ENCODE assay signal across 16 cellular contexts in the genomic region with DNA sequence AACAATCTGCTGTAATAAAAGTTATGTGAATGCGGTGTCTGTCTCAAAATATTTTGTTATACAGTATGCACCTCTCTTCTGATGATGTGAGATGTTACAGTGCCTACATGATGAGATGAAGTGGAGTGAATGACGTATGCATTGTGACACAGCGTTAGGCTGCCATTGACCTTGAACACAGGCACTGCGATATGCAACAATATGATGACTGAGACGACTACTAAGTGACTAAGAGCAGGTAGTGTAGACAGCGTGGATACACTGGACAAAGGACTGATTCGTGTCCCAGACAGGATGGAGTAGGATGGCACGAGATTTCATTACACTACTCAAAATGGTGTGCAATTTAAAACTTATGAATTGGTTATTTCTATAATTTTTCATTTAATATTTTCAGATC. TPM values are rescaled to one million over a fixed set of nuclear protein-coding genes. Genes with fewer than 3 reads are reported as not detected.
A peak's percentile ranks its signal among the peaks of the same experiment; 100 is the strongest.
DNase-seq lines count a peak whose midpoint lies in the region; ATAC-seq and TF ChIP-seq lines count a peak whose summit lies in the region.
"Had no signal": no experiment of that assay in that cellular context is flagged by ENCODE, and none has a peak within 500 bp of the region (broad histone marks: within the 10 kb centered on the region; RNA-seq: fewer than 3 reads in every experiment).

No MANE protein-coding gene starts in this region.

- H3K9ac ChIP-seq in HCT116 (ENCODE audit: low read length), result peak overlapping the region; percentile 50

- DNase-seq in Caki2 (ENCODE audit: low read depth) (peak; percentile 26), HCT116 (ENCODE audit: low read depth, low spot score) (no peak), dermis blood vessel endothelial cell (peak; percentile 26), osteoblast (ENCODE audit: insufficient read length, low spot score, missing footprints) (no peak), prostate gland (ENCODE audit: low spot score) (no peak)
- DNase-seq: activated CD4-positive, alpha-beta memory T cell treated with anti-CD3 and anti-CD28 coated beads for 36 hours; amygdala; BE2C; NCI-H2081 treated with DMSO at 0.1 percent for 48 hours; NK-92 treated with Interleukin-12 subunit alpha and Interleukin-12 subunit beta, amount 100 ng/mL, for 24 hours; SIG-M5; spleen had no signal

- peaks cover 21 to 51% of the 10 kb centered on the region in 2 experiments for H3K4me1 ChIP-seq in HCT116 (ENCODE audit: control insufficient read depth in 1 of 2, insufficient read depth in 2 of 2, low read length in 2 of 2)
- H3K4me1 ChIP-seq in osteoblast (ENCODE audit: insufficient read depth, low read length), result peaks cover 31% of the 10 kb centered on the region
- H3K4me1 ChIP-seq in prostate gland (replicated peaks), result no peaks in the 10 kb centered on the region
- H3K4me1 ChIP-seq: spleen had no signal

- H3K79me2 ChIP-seq in HCT116 (ENCODE audit: insufficient read depth, low read length), result no peaks in the 10 kb centered on the region
- H3K79me2 ChIP-seq in osteoblast (ENCODE audit: insufficient read depth, low read length), result peaks cover 66% of the 10 kb centered on the region

- peak overlapping the region; percentile 96 for H2AFZ ChIP-seq in HCT116 (ENCODE audit: low read depth, low read length, poor library complexity, severe bottlenecking)
- no peak overlapping the region for H2AFZ ChIP-seq in osteoblast (ENCODE audit: low read length)

- H3K36me3 ChIP-seq in HCT116 (ENCODE audit: control insufficient read depth in 1 of 2, insufficient read depth in 2 of 2, low read length in 2 of 2) (no peaks in the 10 kb centered on the region), osteoblast (ENCODE audit: insufficient read depth, low read length) (peaks cover 3% of the 10 kb centered on the region), prostate gland (no peaks in the 10 kb centered on the region)
- H3K36me3 ChIP-seq: BE2C, spleen had no signal

- ATAC-seq in HCT116 (no peak), HG02870 (IDR thresholded peaks at IDR 0.05; ENCODE audit: unreplicated experiment) (no peak), HG03175 (IDR thresholded peaks at IDR 0.05; ENCODE audit: unreplicated experiment) (no peak)
- ATAC-seq in activated CD4-positive, CD25-positive, alpha-beta regulatory T cell treated with anti-CD3 and anti-CD28 coated beads, Interleukin-2, amount 50 U/mL, for 24 hours, result no peak

- peaks cover under 1% of the 10 kb centered on the region; the same call in 1 of the 2 replicates for H3K9me2 ChIP-seq in HCT116 (ENCODE audit: insufficient read depth)

- H3K4me2 ChIP-seq in HCT116 (ENCODE audit: low read length), result peak overlapping the region; percentile 64
- peak overlapping the region; percentile 55 for H3K4me2 ChIP-seq in osteoblast (ENCODE audit: insufficient read depth, low read length)

- in situ Hi-C loops in Caki2 (cut with HindIII; ENCODE audit: low pct_unique_long_range_greater_than_20kb, low sequenced_read_pairs), result no loop called here

- CTCF ChIA-PET in HCT116 (lab: Charles Lee), result no interaction called here

- POLR2A ChIA-PET in HCT116 (lab: Charles Lee), result no interaction called here

- no peak for TF ChIP-seq POLR2A in HCT116 (IDR thresholded peaks at IDR 0.05; ENCODE audit: borderline replicate concordance, extremely low read depth, insufficient read depth, insufficient read length)
- TF ChIP-seq POLR2A in prostate gland (IDR thresholded peaks at IDR 0.05), result no peak

- TF ChIP-seq CTCF in HCT116 (IDR thresholded peaks at IDR 0.05 in 2 of 3, conservative IDR thresholded peaks at IDR 0.05 in 1 of 3; ENCODE audit: borderline replicate concordance in 1 of 3, insufficient read depth in 1 of 3, low read depth in 2 of 3, low read length in 2 of 3) (no peak), osteoblast (IDR thresholded peaks at IDR 0.05; ENCODE audit: extremely low read depth, low read depth, low read length) (no peak), prostate gland (IDR thresholded peaks at IDR 0.05) (no peak)

- no TSS peak for BruUV-seq in HCT116 (replicated peaks; lab: Mats Ljungman, UMichigan)

- H4K20me1 ChIP-seq in HCT116 (ENCODE audit: insufficient read depth) (no peaks in the 10 kb centered on the region), osteoblast (ENCODE audit: insufficient read depth, low read length) (no peaks in the 10 kb centered on the region)

- H3K4me3 ChIP-seq in HCT116 (replicated peaks in 1 of 2; ENCODE audit: low read depth in 1 of 2, low read length in 2 of 2), result no peak overlapping the region
- peak overlapping the region; percentile 14 for H3K4me3 ChIP-seq in osteoblast (ENCODE audit: insufficient read depth, low read length)
- H3K4me3 ChIP-seq in prostate gland, result no peak overlapping the region
- H3K4me3 ChIP-seq: spleen had no signal

- H3K27ac ChIP-seq in HCT116 (ENCODE audit: low read depth, low read length) (peak overlapping the region; percentile 71), osteoblast (ENCODE audit: low read depth, low read length) (peak overlapping the region; percentile 94), prostate gland (peak overlapping the region in 1 of 2 donors; percentile 41)
- H3K27ac ChIP-seq: spleen had no signal

- no peak for TF ChIP-seq RAD21 in HCT116 (IDR thresholded peaks at IDR 0.05; ENCODE audit: low read depth)

- 95% methylated on average over 8 of the region's 8 CpGs for WGBS in prostate gland

- no peaks in the 10 kb centered on the region for H3K27me3 ChIP-seq in HCT116 (ENCODE audit: insufficient read depth, low read length)
- H3K27me3 ChIP-seq in osteoblast (ENCODE audit: insufficient read depth, low read length), result no peaks in the 10 kb centered on the region
- H3K27me3 ChIP-seq in prostate gland (replicated peaks; ENCODE audit: insufficient read depth), result no peaks in the 10 kb centered on the region
- H3K27me3 ChIP-seq: BE2C, spleen had no signal

- intact Hi-C loops in HCT116 (cut with micrococcal nuclease), result no loop called here
- intact Hi-C loops in prostate gland (cut with DNase I), result no loop called here

- RAD21 ChIA-PET in HCT116 (lab: Charles Lee; ENCODE audit: low non-redundant PET in 1 of 2, low total read pairs in 2 of 2, uncharacterized antibody in 2 of 2, unreplicated experiment in 2 of 2), result no interaction called here

- H3K9me3 ChIP-seq in HCT116 (ENCODE audit: control insufficient read depth in 1 of 2, insufficient read depth in 1 of 2, low read depth in 1 of 2, low read length in 2 of 2) (no peaks in the 10 kb centered on the region), osteoblast (ENCODE audit: low read depth, low read length) (no peaks in the 10 kb centered on the region), prostate gland (no peaks in the 10 kb centered on the region)
- H3K9me3 ChIP-seq: BE2C, spleen had no signal

TF ChIP-seq in HCT116, 20 proteins besides CTCF, POLR2A, EP300 and RAD21:
- TF ChIP-seq EZH2phosphoT487 (IDR thresholded peaks at IDR 0.05; ENCODE audit: borderline replicate concordance), result no peak
- TF ChIP-seq, protein P1, sequence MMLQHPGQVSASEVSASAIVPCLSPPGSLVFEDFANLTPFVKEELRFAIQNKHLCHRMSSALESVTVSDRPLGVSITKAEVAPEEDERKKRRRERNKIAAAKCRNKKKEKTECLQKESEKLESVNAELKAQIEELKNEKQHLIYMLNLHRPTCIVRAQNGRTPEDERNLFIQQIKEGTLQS (IDR thresholded peaks at IDR 0.05), result no peak
- no peak for TF ChIP-seq FOSL1 (IDR thresholded peaks at IDR 0.05; ENCODE audit: low read depth)
- no peak for TF ChIP-seq CEBPB (IDR thresholded peaks at IDR 0.05; ENCODE audit: low read depth)
- TF ChIP-seq ZFX (IDR thresholded peaks at IDR 0.05), result no peak
- TF ChIP-seq SRF (IDR thresholded peaks at IDR 0.05; ENCODE audit: low read depth), result no peak
- TF ChIP-seq EGR1 (IDR thresholded peaks at IDR 0.05; ENCODE audit: low read depth), result no peak
- TF ChIP-seq, protein P2, sequence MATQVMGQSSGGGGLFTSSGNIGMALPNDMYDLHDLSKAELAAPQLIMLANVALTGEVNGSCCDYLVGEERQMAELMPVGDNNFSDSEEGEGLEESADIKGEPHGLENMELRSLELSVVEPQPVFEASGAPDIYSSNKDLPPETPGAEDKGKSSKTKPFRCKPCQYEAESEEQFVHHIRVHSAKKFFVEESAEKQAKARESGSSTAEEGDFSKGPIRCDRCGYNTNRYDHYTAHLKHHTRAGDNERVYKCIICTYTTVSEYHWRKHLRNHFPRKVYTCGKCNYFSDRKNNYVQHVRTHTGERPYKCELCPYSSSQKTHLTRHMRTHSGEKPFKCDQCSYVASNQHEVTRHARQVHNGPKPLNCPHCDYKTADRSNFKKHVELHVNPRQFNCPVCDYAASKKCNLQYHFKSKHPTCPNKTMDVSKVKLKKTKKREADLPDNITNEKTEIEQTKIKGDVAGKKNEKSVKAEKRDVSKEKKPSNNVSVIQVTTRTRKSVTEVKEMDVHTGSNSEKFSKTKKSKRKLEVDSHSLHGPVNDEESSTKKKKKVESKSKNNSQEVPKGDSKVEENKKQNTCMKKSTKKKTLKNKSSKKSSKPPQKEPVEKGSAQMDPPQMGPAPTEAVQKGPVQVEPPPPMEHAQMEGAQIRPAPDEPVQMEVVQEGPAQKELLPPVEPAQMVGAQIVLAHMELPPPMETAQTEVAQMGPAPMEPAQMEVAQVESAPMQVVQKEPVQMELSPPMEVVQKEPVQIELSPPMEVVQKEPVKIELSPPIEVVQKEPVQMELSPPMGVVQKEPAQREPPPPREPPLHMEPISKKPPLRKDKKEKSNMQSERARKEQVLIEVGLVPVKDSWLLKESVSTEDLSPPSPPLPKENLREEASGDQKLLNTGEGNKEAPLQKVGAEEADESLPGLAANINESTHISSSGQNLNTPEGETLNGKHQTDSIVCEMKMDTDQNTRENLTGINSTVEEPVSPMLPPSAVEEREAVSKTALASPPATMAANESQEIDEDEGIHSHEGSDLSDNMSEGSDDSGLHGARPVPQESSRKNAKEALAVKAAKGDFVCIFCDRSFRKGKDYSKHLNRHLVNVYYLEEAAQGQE (IDR thresholded peaks at IDR 0.05; ENCODE audit: low read depth), result no peak
TF ChIP-seq in HCT116: peak in this region for 0.

RNA-seq across cellular contexts. Expression of a gene that starts 8.4 kb away (rescaled TPM):
- 8.5 and 26.8 TPM in 2 replicates for total RNA-seq in Caki2 (2014; rRNA removed; shearing (Covaris generic); ENCODE audit: low replicate concordance)
- total RNA-seq in HCT116 (2021; ENCODE audit: unreplicated experiment) (0.15 TPM), dermis blood vessel endothelial cell (37.4 and 48.0 TPM in 2 replicates), osteoblast (17.4 and 31.5 TPM in 2 replicates), prostate gland (10 to 100 TPM in 1 of 2 donors, under 1 TPM in 1; 0.59 to 38.4 TPM)
- polyA plus RNA-seq in HCT116 (2012), result 0.01 TPM in 1 of 2 replicates, not detected in the other
- total RNA-seq: activated T-helper 1 cell treated with anti-CD3 and anti-CD28 coated beads, Interleukin-12 subunit alpha, Interleukin-12 subunit beta, Interleukin-2, Interleukin-4 antibody, amounts not matched to agents 30 ng/mL and 10 ng/mL and 1 ng/mL, durations not matched to agents 14 hours and 24 hours and 36 hours had no signal

Comparison
In these comparisons a context has a peak if more than half of its experiments do, and no peak if none do; other contexts are left out.
1. DNase-seq: peak in Caki2 (single experiment) and dermis blood vessel endothelial cell (single experiment); none in HCT116 (single experiment), osteoblast (single experiment) and prostate gland (single experiment).